ENCODE assay signal across 15 cellular contexts in the genomic region with DNA sequence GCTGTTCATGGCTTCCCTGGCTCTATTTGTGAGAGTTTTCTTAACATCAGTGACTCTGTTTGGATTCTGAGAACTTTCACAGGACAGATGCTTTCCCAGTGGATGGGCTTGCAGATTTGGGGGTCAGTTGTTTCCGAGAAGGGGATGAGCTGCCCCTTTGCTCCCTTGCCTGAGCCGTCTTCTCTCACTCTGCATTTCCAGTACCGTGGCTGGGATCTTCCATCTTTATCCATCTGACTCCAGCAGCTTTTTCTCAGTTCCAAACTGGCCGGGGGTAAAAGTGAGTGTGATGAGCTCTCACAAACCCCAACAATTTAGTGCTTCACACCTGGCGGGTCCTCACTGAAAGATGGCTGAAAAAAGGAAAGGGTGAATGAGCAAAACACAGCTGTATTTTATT.
DNase-seq lines count a peak whose midpoint lies in the region; TF ChIP-seq lines count a peak whose summit lies in the region.
"Had no signal": no experiment of that assay in that cellular context is flagged by ENCODE, and none has a peak within 500 bp of the region (broad histone marks: within the 10 kb centered on the region; RNA-seq: fewer than 3 reads in every experiment).

No MANE protein-coding gene starts in this region.

- no peak overlapping the region for H3K27ac Mint-ChIP-seq in type B pancreatic cell
- H3K27ac Mint-ChIP-seq: HFFc6 had no signal

- no peak for DNase-seq in caudate nucleus (lab: John Stamatoyannopoulos, UW)
- peak; percentile 6 for DNase-seq in islet precursor cell
- DNase-seq in type B pancreatic cell (ENCODE audit: extremely low spot score, unreplicated experiment), result peak; percentile 13
- no peak for DNase-seq in germinal center (ENCODE audit: low spot score)
- DNase-seq in NCI-H2107 (lab: John Stamatoyannopoulos, UW), result no peak
- DNase-seq in NCI-H2196 treated with DMSO at 0.1 percent for 48 hours (lab: John Stamatoyannopoulos, UW; ENCODE audit: unreplicated experiment), result no peak
- DNase-seq: C1 segment of cervical spinal cord; Calu3; CD4-positive, alpha-beta memory T cell; COR-L47; DMS53; DMS79 treated with DMSO at 0.1 percent for 48 hours; GF-D8; GOT3; HFFc6 had no signal

- H3K36me3 Mint-ChIP-seq in type B pancreatic cell, result no peaks in the 10 kb centered on the region
- H3K36me3 Mint-ChIP-seq: CD4-positive, alpha-beta memory T cell had no signal

- H3K4me3 Mint-ChIP-seq in type B pancreatic cell, result no peak overlapping the region
- H3K4me3 Mint-ChIP-seq: HFFc6 had no signal

- H3K27ac ChIP-seq in caudate nucleus (ENCODE audit: low read depth, low read length), result peak overlapping the region; percentile 22

- H3K4me1 Mint-ChIP-seq in type B pancreatic cell (ENCODE audit: unreplicated experiment), result no peaks in the 10 kb centered on the region

- peaks cover 24% of the 10 kb centered on the region for H3K27me3 Mint-ChIP-seq in type B pancreatic cell

- no peaks in the 10 kb centered on the region for H3K9me3 Mint-ChIP-seq in type B pancreatic cell
- H3K9me3 Mint-ChIP-seq: HFFc6 had no signal

- TF ChIP-seq CTCF in type B pancreatic cell (conservative IDR thresholded peaks at IDR 0.05), result no peak

Comparison
In these comparisons a context has a peak if more than half of its experiments do, and no peak if none do; other contexts are left out.
1. DNase-seq: peak in islet precursor cell (single experiment) and type B pancreatic cell (single experiment); none in caudate nucleus (0 of 61), germinal center (single experiment), NCI-H2107 (single experiment) and NCI-H2196 treated with DMSO at 0.1 percent for 48 hours (single experiment).